In the genomic region with DNA sequence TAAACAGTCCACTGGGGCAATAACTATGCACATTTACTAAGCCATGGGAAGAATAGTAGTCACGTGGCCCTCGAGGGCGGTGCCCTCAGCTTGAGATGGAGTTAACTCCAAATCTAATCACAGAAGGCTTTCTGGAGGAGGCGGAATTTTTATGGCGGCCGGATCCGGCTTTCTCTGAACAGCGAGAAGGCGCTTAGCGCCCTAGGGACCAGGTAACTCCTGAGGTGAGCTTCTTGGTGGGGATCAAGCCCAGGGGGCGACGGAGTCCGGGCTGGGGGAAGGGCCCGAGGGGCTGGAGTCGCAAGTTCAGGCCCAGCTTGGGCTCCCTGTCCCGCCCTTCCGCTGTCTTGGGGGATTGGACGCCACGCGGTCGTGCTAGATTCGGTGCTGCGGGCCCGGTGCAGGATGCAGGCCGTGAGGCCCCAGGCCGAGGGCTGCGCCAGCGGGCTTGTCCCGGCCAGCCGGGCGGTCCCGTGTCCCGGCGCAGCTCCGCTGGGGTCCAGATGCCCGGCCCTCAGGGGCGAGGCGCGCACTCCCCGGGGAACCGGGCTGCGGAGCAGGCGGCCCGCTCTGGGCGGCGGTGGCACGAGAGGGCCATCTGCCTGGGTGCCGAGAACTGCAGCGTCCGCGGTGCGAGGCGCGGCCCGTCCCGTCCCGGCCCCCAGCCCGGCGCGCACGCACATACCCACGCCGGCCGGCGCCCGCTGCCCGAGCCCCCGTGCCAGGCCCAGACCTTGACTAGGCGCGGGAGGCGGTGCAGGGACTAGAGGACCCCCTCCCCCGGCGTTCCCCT, we compare ENCODE assay signal across 8 cellular contexts. TPM values are rescaled to one million over a fixed set of nuclear protein-coding genes. Genes with fewer than 3 reads are reported as not detected.
DNase-seq lines count a peak whose midpoint lies in the region; ATAC-seq and TF ChIP-seq lines count a peak whose summit lies in the region.

No MANE protein-coding gene starts in this region.

- POLR2A ChIA-PET in activated CD4-positive, alpha-beta T cell treated with anti-CD3 and anti-CD28 coated beads, Interleukin-2, amount 10 ng/mL, durations not matched to agents 7 days and 5 days (lab: Charles Lee), result interaction anchor here (0.6 kb wide), 1 partner anchor 579 kb away, joined by 3 read pairs; no protein-coding TSS in a partner anchor

- TF ChIP-seq CTCF in endothelial cell (IDR thresholded peaks at IDR 0.05; ENCODE audit: unreplicated experiment) (no peak), type B pancreatic cell (conservative IDR thresholded peaks at IDR 0.05) (no peak), GM13977 (IDR thresholded peaks at IDR 0.05; ENCODE audit: extremely low read depth, insufficient read depth, missing control alignments) (no peak)

- in situ Hi-C loops in GM13977 (cut with MboI; ENCODE audit: low pct_unique_long_range_greater_than_20kb, low sequenced_read_pairs, unreplicated experiment), result no loop called here

- CTCF ChIA-PET in activated CD4-positive, alpha-beta T cell treated with anti-CD3 and anti-CD28 coated beads, Interleukin-2, amount 10 ng/mL, durations not matched to agents 7 days and 5 days (lab: Charles Lee), result no interaction called here

- peaks cover 2% of the 10 kb centered on the region for H3K9me3 Mint-ChIP-seq in activated CD4-positive, alpha-beta T cell treated with anti-CD3 and anti-CD28 coated beads, Interleukin-2, amount 10 ng/mL, durations not matched to agents 7 days and 5 days
- H3K9me3 Mint-ChIP-seq in endothelial cell (ENCODE audit: unreplicated experiment), result no peaks in the 10 kb centered on the region
- H3K9me3 Mint-ChIP-seq in naive B cell, result no peaks in the 10 kb centered on the region
- H3K9me3 Mint-ChIP-seq in type B pancreatic cell, result no peaks in the 10 kb centered on the region

- H3K4me1 Mint-ChIP-seq in activated CD4-positive, alpha-beta T cell treated with anti-CD3 and anti-CD28 coated beads, Interleukin-2, amount 10 ng/mL, durations not matched to agents 7 days and 5 days, result peaks cover 50% of the 10 kb centered on the region
- peaks cover 46% of the 10 kb centered on the region for H3K4me1 Mint-ChIP-seq in endothelial cell (ENCODE audit: unreplicated experiment)
- peaks cover 24 to 45% (median 41%) of the 10 kb centered on the region in 3 donors for H3K4me1 Mint-ChIP-seq in naive B cell
- peaks cover 20% of the 10 kb centered on the region for H3K4me1 Mint-ChIP-seq in type B pancreatic cell (ENCODE audit: unreplicated experiment)

- no peaks in the 10 kb centered on the region for H3K27me3 Mint-ChIP-seq in activated CD4-positive, alpha-beta T cell treated with anti-CD3 and anti-CD28 coated beads, Interleukin-2, amount 10 ng/mL, durations not matched to agents 7 days and 5 days
- peaks cover 18% of the 10 kb centered on the region for H3K27me3 Mint-ChIP-seq in endothelial cell (ENCODE audit: unreplicated experiment)
- no peaks in the 10 kb centered on the region for H3K27me3 Mint-ChIP-seq in naive B cell
- H3K27me3 Mint-ChIP-seq in type B pancreatic cell, result no peaks in the 10 kb centered on the region

- H3K4me3 Mint-ChIP-seq in activated CD4-positive, alpha-beta T cell treated with anti-CD3 and anti-CD28 coated beads, Interleukin-2, amount 10 ng/mL, durations not matched to agents 7 days and 5 days, result peak overlapping the region; percentile 1
- H3K4me3 Mint-ChIP-seq in endothelial cell (ENCODE audit: unreplicated experiment) (peak overlapping the region; percentile 72), naive B cell (peak overlapping the region; percentile 43 to 88 (median 74)), type B pancreatic cell (peak overlapping the region; percentile 87)

- no peak for DNase-seq in activated CD4-positive, alpha-beta T cell treated with anti-CD3 and anti-CD28 coated beads, Interleukin-2, amount 10 ng/mL, durations not matched to agents 7 days and 5 days
- DNase-seq in activated CD4-positive, alpha-beta T cell treated with anti-CD3 and anti-CD28 coated beads, Interleukin-2, amount 50 U/mL, for 1 hour, result no peak
- DNase-seq in endothelial cell (ENCODE audit: low spot score) (peak; percentile 24), naive B cell (no peak), type B pancreatic cell (ENCODE audit: extremely low spot score, unreplicated experiment) (no peak), dermis blood vessel endothelial cell (no peak), GM13977 (ENCODE audit: low spot score) (no peak), hepatic stellate cell (ENCODE audit: low spot score) (no peak)

- peaks cover 21% of the 10 kb centered on the region for H3K36me3 Mint-ChIP-seq in activated CD4-positive, alpha-beta T cell treated with anti-CD3 and anti-CD28 coated beads, Interleukin-2, amount 10 ng/mL, durations not matched to agents 7 days and 5 days (ENCODE audit: low read depth)
- H3K36me3 Mint-ChIP-seq in endothelial cell (ENCODE audit: low read depth, unreplicated experiment) (peaks cover 13% of the 10 kb centered on the region), naive B cell (peaks cover 6 to 8% of the 10 kb centered on the region in 2 donors), type B pancreatic cell (peaks cover 13% of the 10 kb centered on the region)

- no peak for ATAC-seq in naive B cell (ENCODE audit: low read depth in 2 of 2)

- H3K27ac Mint-ChIP-seq in activated CD4-positive, alpha-beta T cell treated with anti-CD3 and anti-CD28 coated beads, Interleukin-2, amount 10 ng/mL, durations not matched to agents 7 days and 5 days, result peak overlapping the region; percentile 81
- H3K27ac Mint-ChIP-seq in endothelial cell (ENCODE audit: unreplicated experiment) (peak overlapping the region; percentile 21), naive B cell (peak overlapping the region; percentile 63 to 94 (median 86)), type B pancreatic cell (peak overlapping the region; percentile 86)

RNA-seq across cellular contexts. Expression of a gene that starts 1.7 kb away (rescaled TPM):
- total RNA-seq in activated CD4-positive, alpha-beta T cell treated with anti-CD3 and anti-CD28 coated beads, Interleukin-2, amount 10 ng/mL, durations not matched to agents 7 days and 5 days, result 10 to 100 TPM; 83.2 to 92.9 TPM
- 111 TPM for total RNA-seq in endothelial cell (ENCODE audit: unreplicated experiment)
- 10 to 100 TPM; 32.4 to 87.7 (median 46.1) TPM for polyA plus RNA-seq in naive B cell (ENCODE audit: low read depth in 6 of 6)
- total RNA-seq in type B pancreatic cell (ENCODE audit: low replicate concordance), result 99.6 and 115 TPM in 2 replicates
- 48.7 and 64.7 TPM in 2 replicates for total RNA-seq in dermis blood vessel endothelial cell

RNA-seq across cellular contexts. Expression of a gene that starts 45.2 kb away (rescaled TPM):
- total RNA-seq in activated CD4-positive, alpha-beta T cell treated with anti-CD3 and anti-CD28 coated beads, Interleukin-2, amount 10 ng/mL, durations not matched to agents 7 days and 5 days, result 1 to 10 TPM in 1 of 2 experiments, under 1 TPM in 1; 0.64 to 1.8 TPM
- total RNA-seq in endothelial cell (ENCODE audit: unreplicated experiment) (11.0 TPM), type B pancreatic cell (ENCODE audit: low replicate concordance) (33.0 and 34.1 TPM in 2 replicates), dermis blood vessel endothelial cell (2.6 and 8.1 TPM in 2 replicates)
- polyA plus RNA-seq in naive B cell (ENCODE audit: low read depth in 6 of 6), result under 1 TPM in 2 of 6 donors, not detected in 4; 0.39 to 0.58 TPM

Comparison
In these comparisons a context has a peak if more than half of its experiments do, and no peak if none do; other contexts are left out.
1. H3K27ac Mint-ChIP-seq: peak in every context shown above with its lines; median percentile 86 in type B pancreatic cell; 86 in naive B cell; 81 in activated CD4-positive, alpha-beta T cell treated with anti-CD3 and anti-CD28 coated beads, Interleukin-2, amount 10 ng/mL, durations not matched to agents 7 days and 5 days; 21 in endothelial cell.
2. H3K4me3 Mint-ChIP-seq: peak in every context shown above with its lines; median percentile 87 in type B pancreatic cell; 74 in naive B cell; 72 in endothelial cell; 1 in activated CD4-positive, alpha-beta T cell treated with anti-CD3 and anti-CD28 coated beads, Interleukin-2, amount 10 ng/mL, durations not matched to agents 7 days and 5 days.